In genomic region chr1:62436039-62436465, GRCh38 we compare ENCODE assay signal across 1 cellular context.
TF ChIP-seq lines count a peak whose summit lies in the region.

No MANE protein-coding gene starts in this region.

TF ChIP-seq in HepG2, 621 proteins besides CTCF, POLR2A, EP300 and RAD21 (continued from another document and continues in another):
- TF ChIP-seq ZGPAT (CRISPR knock-in tag; IDR thresholded peaks at IDR 0.05) (peak; percentile 86), ATF3 (CRISPR knock-in tag; IDR thresholded peaks at IDR 0.05) (no peak; the same call in 1 of the 2 replicates), KLF13 (CRISPR knock-in tag; IDR thresholded peaks at IDR 0.05) (no peak), ZBTB7B (CRISPR knock-in tag; IDR thresholded peaks at IDR 0.05) (0 out of 2 replicates have a peak, but pooled peaks have one; percentile 29), ZNF232 (CRISPR knock-in tag; IDR thresholded peaks at IDR 0.05; ENCODE audit: borderline replicate concordance) (peak; percentile 87; the same call in 1 of the 2 replicates), NFIB (CRISPR knock-in tag; IDR thresholded peaks at IDR 0.05; ENCODE audit: borderline replicate concordance) (no peak), ZNF691 (CRISPR knock-in tag; IDR thresholded peaks at IDR 0.05; ENCODE audit: borderline replicate concordance, low read depth) (0 out of 2 replicates have a peak, but pooled peaks have one; percentile 11), CREBL2 (CRISPR knock-in tag; IDR thresholded peaks at IDR 0.05; ENCODE audit: borderline replicate concordance) (no peak), NFE2L2 (IDR thresholded peaks at IDR 0.05; ENCODE audit: low read length) (no peak), ZNF547 (CRISPR knock-in tag; IDR thresholded peaks at IDR 0.05) (no peak), MAZ (IDR thresholded peaks at IDR 0.05; ENCODE audit: borderline replicate concordance, low read depth, low read length) (peak; percentile 65), MAZ (CRISPR knock-in tag; IDR thresholded peaks at IDR 0.05; ENCODE audit: low read depth) (peak; percentile 78), ETV5 (CRISPR knock-in tag; IDR thresholded peaks at IDR 0.05; ENCODE audit: borderline replicate concordance) (peak; percentile 94), PCBP2 (optimal IDR thresholded peaks at IDR 0.05; ENCODE audit: low read depth, low read length, poor library complexity, severe bottlenecking) (no peak), ZNF883 (CRISPR knock-in tag; IDR thresholded peaks at IDR 0.05; ENCODE audit: not compliant biosample characterization) (no peak), MAFG (CRISPR knock-in tag; IDR thresholded peaks at IDR 0.05) (no peak), ZNF652 (CRISPR knock-in tag; IDR thresholded peaks at IDR 0.05; ENCODE audit: borderline replicate concordance, low read depth) (no peak), TRAFD1 (CRISPR knock-in tag; IDR thresholded peaks at IDR 0.05; ENCODE audit: borderline replicate concordance) (no peak), DZIP1 (CRISPR knock-in tag; IDR thresholded peaks at IDR 0.05) (no peak; the same call in 1 of the 2 replicates), SAP130 (CRISPR knock-in tag; IDR thresholded peaks at IDR 0.05; ENCODE audit: low read depth) (peak; percentile 34), TBP (CRISPR knock-in tag; IDR thresholded peaks at IDR 0.05) (no peak), PHB2 (IDR thresholded peaks at IDR 0.05; ENCODE audit: partially characterized antibody) (no peak), ZNF609 (CRISPR knock-in tag; IDR thresholded peaks at IDR 0.05; ENCODE audit: borderline replicate concordance) (no peak), SNRNP70 (IDR thresholded peaks at IDR 0.05; ENCODE audit: low read depth, low read length) (no peak), CBX2 (IDR thresholded peaks at IDR 0.05; ENCODE audit: low read depth, low read length) (no peak), CBX2 (CRISPR knock-in tag; IDR thresholded peaks at IDR 0.05; ENCODE audit: low read depth) (no peak), EZH2 (conservative IDR thresholded peaks at IDR 0.05; ENCODE audit: low read depth, low read length) (no peak), ZBTB42 (CRISPR knock-in tag; IDR thresholded peaks at IDR 0.05) (no peak), ZNF446 (CRISPR knock-in tag; IDR thresholded peaks at IDR 0.05) (no peak), NPAS2 (CRISPR knock-in tag; IDR thresholded peaks at IDR 0.05; ENCODE audit: borderline replicate concordance) (no peak), ZNF441 (CRISPR knock-in tag; IDR thresholded peaks at IDR 0.05; ENCODE audit: borderline replicate concordance) (no peak), SOX13 (IDR thresholded peaks at IDR 0.05) (no peak), SOX13 (CRISPR knock-in tag; conservative IDR thresholded peaks at IDR 0.05 in 1 of 2, IDR thresholded peaks at IDR 0.05 in 1 of 2) (peak in 1 of 2 experiments; percentile 22; a peak in 1 of 4 replicates), PHF5A (CRISPR knock-in tag; IDR thresholded peaks at IDR 0.05; ENCODE audit: low read depth, unreplicated experiment) (no peak), ZNF788 (CRISPR knock-in tag; IDR thresholded peaks at IDR 0.05; ENCODE audit: borderline replicate concordance) (no peak; the same call in 1 of the 2 replicates), HOXA5 (CRISPR knock-in tag; IDR thresholded peaks at IDR 0.05) (peak; percentile 65; the same call in 1 of the 2 replicates), ZNF841 (CRISPR knock-in tag; IDR thresholded peaks at IDR 0.05; ENCODE audit: borderline replicate concordance) (no peak), ZNF709 (CRISPR knock-in tag; IDR thresholded peaks at IDR 0.05) (peak; percentile 35; the same call in 1 of the 2 replicates), RELA (CRISPR knock-in tag; IDR thresholded peaks at IDR 0.05) (no peak), KDM5A (IDR thresholded peaks at IDR 0.05; ENCODE audit: borderline replicate concordance, low read length) (no peak), MEIS2 (CRISPR knock-in tag; IDR thresholded peaks at IDR 0.05) (peak; percentile 75), RBFOX2 (IDR thresholded peaks at IDR 0.05; ENCODE audit: low read depth, low read length) (peak; percentile 98)
- TF ChIP-seq, protein P1, sequence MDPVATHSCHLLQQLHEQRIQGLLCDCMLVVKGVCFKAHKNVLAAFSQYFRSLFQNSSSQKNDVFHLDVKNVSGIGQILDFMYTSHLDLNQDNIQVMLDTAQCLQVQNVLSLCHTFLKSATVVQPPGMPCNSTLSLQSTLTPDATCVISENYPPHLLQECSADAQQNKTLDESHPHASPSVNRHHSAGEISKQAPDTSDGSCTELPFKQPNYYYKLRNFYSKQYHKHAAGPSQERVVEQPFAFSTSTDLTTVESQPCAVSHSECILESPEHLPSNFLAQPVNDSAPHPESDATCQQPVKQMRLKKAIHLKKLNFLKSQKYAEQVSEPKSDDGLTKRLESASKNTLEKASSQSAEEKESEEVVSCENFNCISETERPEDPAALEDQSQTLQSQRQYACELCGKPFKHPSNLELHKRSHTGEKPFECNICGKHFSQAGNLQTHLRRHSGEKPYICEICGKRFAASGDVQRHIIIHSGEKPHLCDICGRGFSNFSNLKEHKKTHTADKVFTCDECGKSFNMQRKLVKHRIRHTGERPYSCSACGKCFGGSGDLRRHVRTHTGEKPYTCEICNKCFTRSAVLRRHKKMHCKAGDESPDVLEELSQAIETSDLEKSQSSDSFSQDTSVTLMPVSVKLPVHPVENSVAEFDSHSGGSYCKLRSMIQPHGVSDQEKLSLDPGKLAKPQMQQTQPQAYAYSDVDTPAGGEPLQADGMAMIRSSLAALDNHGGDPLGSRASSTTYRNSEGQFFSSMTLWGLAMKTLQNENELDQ (CRISPR knock-in tag; IDR thresholded peaks at IDR 0.05; ENCODE audit: borderline replicate concordance): no peak
- TF ChIP-seq, protein P2, sequence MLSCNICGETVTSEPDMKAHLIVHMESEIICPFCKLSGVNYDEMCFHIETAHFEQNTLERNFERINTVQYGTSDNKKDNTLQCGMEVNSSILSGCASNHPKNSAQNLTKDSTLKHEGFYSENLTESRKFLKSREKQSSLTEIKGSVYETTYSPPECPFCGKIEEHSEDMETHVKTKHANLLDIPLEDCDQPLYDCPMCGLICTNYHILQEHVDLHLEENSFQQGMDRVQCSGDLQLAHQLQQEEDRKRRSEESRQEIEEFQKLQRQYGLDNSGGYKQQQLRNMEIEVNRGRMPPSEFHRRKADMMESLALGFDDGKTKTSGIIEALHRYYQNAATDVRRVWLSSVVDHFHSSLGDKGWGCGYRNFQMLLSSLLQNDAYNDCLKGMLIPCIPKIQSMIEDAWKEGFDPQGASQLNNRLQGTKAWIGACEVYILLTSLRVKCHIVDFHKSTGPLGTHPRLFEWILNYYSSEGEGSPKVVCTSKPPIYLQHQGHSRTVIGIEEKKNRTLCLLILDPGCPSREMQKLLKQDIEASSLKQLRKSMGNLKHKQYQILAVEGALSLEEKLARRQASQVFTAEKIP (CRISPR knock-in tag; IDR thresholded peaks at IDR 0.05; ENCODE audit: borderline replicate concordance): no peak
- TF ChIP-seq, protein P3, sequence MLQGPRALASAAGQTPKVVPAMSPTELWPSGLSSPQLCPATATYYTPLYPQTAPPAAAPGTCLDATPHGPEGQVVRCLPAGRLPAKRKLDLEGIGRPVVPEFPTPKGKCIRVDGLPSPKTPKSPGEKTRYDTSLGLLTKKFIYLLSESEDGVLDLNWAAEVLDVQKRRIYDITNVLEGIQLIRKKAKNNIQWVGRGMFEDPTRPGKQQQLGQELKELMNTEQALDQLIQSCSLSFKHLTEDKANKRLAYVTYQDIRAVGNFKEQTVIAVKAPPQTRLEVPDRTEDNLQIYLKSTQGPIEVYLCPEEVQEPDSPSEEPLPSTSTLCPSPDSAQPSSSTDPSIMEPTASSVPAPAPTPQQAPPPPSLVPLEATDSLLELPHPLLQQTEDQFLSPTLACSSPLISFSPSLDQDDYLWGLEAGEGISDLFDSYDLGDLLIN (CRISPR knock-in tag; IDR thresholded peaks at IDR 0.05; ENCODE audit: borderline replicate concordance): peak; percentile 79; the same call in 1 of the 2 replicates
- TF ChIP-seq, protein P4, sequence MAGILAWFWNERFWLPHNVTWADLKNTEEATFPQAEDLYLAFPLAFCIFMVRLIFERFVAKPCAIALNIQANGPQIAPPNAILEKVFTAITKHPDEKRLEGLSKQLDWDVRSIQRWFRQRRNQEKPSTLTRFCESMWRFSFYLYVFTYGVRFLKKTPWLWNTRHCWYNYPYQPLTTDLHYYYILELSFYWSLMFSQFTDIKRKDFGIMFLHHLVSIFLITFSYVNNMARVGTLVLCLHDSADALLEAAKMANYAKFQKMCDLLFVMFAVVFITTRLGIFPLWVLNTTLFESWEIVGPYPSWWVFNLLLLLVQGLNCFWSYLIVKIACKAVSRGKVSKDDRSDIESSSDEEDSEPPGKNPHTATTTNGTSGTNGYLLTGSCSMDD (CRISPR knock-in tag; IDR thresholded peaks at IDR 0.05): 0 out of 2 replicates have a peak, but pooled peaks have one; percentile 81
